Comparison of ENCODE assay signal across 8 cellular contexts in genomic region chr18:21111351-21112139, GRCh38. TPM values are rescaled to one million over a fixed set of nuclear protein-coding genes. Genes with fewer than 3 reads are reported as not detected.
DNase-seq lines count a peak whose midpoint lies in the region; ATAC-seq, FAIRE-seq and TF ChIP-seq lines count a peak whose summit lies in the region.

TSS of gene ROCK1 (minus strand) at chr18:21111813. CDS start at chr18:21110910, 903 bp downstream.

- DNase-seq in GM18507 (ENCODE audit: extremely low spot score, insufficient read length, low read depth) (peak; percentile 89), NCI-H1930 (lab: John Stamatoyannopoulos, UW) (peak; percentile 94 to 96), anterior cingulate cortex (lab: John Stamatoyannopoulos, UW) (peak; percentile 75 to 98 (median 96)), right atrium auricular region (ENCODE audit: low spot score) (peak; percentile 97), psoas muscle (peak; percentile 99 to 100)

- TF ChIP-seq CTCF in right atrium auricular region (IDR thresholded peaks at IDR 0.05) (peak in 1 of 2 donors; percentile 27), psoas muscle (IDR thresholded peaks at IDR 0.05) (no peak)

- ATAC-seq in HG02973 (IDR thresholded peaks at IDR 0.05; ENCODE audit: unreplicated experiment) (peak; percentile 87), psoas muscle (peak; percentile 92 to 97 (median 94))

- H3K27me3 ChIP-seq in right atrium auricular region (no peaks in the 10 kb centered on the region), psoas muscle (ENCODE audit: insufficient read depth in 3 of 3, low read length in 2 of 3) (no peaks in the 10 kb centered on the region)

- H3K9me3 ChIP-seq in right atrium auricular region (no peaks in the 10 kb centered on the region), psoas muscle (no peaks in the 10 kb centered on the region)

- peak; percentile 89 for FAIRE-seq in GM18507 (lab: Jason Lieb, UNC)

- H3K27ac ChIP-seq in right atrium auricular region, result peak within 1 kb of the TSS; percentile 94 to 96
- peak within 1 kb of the TSS; percentile 94 for H3K27ac ChIP-seq in psoas muscle
- peak within 1 kb of the TSS; percentile 98 for H3K27ac ChIP-seq in urinary bladder (ENCODE audit: low read depth)

- no peaks in the 10 kb centered on the region for H3K36me3 ChIP-seq in right atrium auricular region
- H3K36me3 ChIP-seq in psoas muscle (ENCODE audit: insufficient read depth in 1 of 2, low read depth in 1 of 2), result no peaks in the 10 kb centered on the region
- no peaks in the 10 kb centered on the region for H3K36me3 ChIP-seq in urinary bladder (ENCODE audit: insufficient read depth)

- intact Hi-C loops in T-helper 2 cell treated with Interferon-gamma antibody and Interleukin-4, amounts not matched to agents 100 ng/mL and 5 ng/mL, for 36 hours (cut with micrococcal nuclease), result loop anchor here (1.0 to 2.0 kb wide), 7 partner anchors 24 to 629 kb away; partner anchors contain the start of genes ABHD3, ESCO1 and MIB1
- intact Hi-C loops in psoas muscle (cut with DNase I), result loop anchor here (5.0 to 10.0 kb wide), 5 partner anchors 39 to 137 kb away; no protein-coding TSS in a partner anchor

- H3K4me3 ChIP-seq in right atrium auricular region, result peak within 1 kb of the TSS; percentile 89 to 96
- peak within 1 kb of the TSS; percentile 98 for H3K4me3 ChIP-seq in psoas muscle
- peak within 1 kb of the TSS; percentile 93 for H3K4me3 ChIP-seq in urinary bladder (ENCODE audit: low read depth, low read length)

- H3K4me1 ChIP-seq in right atrium auricular region, result peaks cover 0 to 40% of the 10 kb centered on the region in 2 donors
- peaks cover 40% of the 10 kb centered on the region for H3K4me1 ChIP-seq in psoas muscle
- peaks cover 3% of the 10 kb centered on the region for H3K4me1 ChIP-seq in urinary bladder (ENCODE audit: insufficient read depth)

- 0 to 1% (median 1%) methylated on average over 37 to 80 of the region's 80 CpGs for WGBS in psoas muscle, 3 donors
- WGBS in urinary bladder, result under 1% methylated on average over 80 of the region's 80 CpGs

RNA-seq across cellular contexts. Expression of gene ROCK1, which starts in this region (rescaled TPM):
- 62.8 and 63.6 TPM in 2 replicates for total RNA-seq in T-helper 2 cell treated with Interferon-gamma antibody and Interleukin-4, amounts not matched to agents 100 ng/mL and 5 ng/mL, for 36 hours
- total RNA-seq in right atrium auricular region (10 to 100 TPM; 20.7 to 26.2 TPM), psoas muscle (10 to 100 TPM; 10.4 to 14.6 (median 12.3) TPM), urinary bladder (128 TPM)
- polyA plus RNA-seq in psoas muscle (10 to 100 TPM in 2 of 3 donors, 1 to 10 TPM in 1; 4.9 to 16.0 (median 13.5) TPM), urinary bladder (34.2 TPM)

Comparison
In these comparisons a context has a peak if more than half of its experiments do, and no peak if none do; other contexts are left out.
1. Peak in every context shown above with its lines: DNase-seq, ATAC-seq, H3K4me3 ChIP-seq and H3K27ac ChIP-seq.